Comparison of ENCODE assay signal across 13 cellular contexts in the genomic region with DNA sequence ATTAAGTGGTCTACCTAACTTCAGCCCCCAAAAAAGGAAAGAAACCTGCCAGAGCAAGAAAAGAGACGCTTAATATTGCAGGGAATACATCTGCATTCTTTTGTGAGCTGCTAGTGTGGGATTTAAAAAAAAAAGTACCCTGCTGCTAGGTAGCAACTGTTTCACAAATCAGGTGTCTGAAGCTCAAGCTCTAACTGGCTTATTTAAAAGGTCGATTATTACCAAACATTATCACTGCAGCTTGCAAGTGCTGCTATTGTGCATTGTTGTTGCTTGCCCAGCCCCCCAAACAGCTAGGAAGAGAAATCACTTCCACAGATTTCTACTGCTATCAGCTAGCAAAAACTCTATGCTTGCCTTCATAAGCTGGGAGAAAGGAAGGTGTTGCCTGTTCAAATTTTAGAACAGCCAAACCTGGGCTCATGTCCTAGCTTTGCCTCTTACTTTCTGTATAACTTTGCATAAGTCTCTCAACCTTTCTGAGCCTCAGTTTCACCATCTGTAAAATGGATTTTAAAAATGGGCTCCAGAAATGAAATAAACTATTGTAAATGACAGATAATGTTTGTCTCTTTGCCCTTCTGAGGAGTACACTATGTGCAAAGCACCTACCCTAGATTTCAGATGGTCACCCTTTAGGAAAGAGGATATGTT.
DNase-seq lines count a peak whose midpoint lies in the region; ATAC-seq and TF ChIP-seq lines count a peak whose summit lies in the region.
"Had no signal": no experiment of that assay in that cellular context is flagged by ENCODE, and none has a peak within 500 bp of the region (broad histone marks: within the 10 kb centered on the region; RNA-seq: fewer than 3 reads in every experiment).

No MANE protein-coding gene starts in this region.

- H3K27me3 ChIP-seq in heart right ventricle (no peaks in the 10 kb centered on the region), right atrium auricular region (no peaks in the 10 kb centered on the region), neural cell (ENCODE audit: insufficient read depth, low read depth, low read length) (no peaks in the 10 kb centered on the region)
- H3K27me3 ChIP-seq: BE2C, MG63 had no signal

- 21 to 22% methylated on average over 2 of the region's 2 CpGs for WGBS in heart right ventricle, 2 donors

- no peak overlapping the region for H2AFZ ChIP-seq in neural cell (ENCODE audit: low read depth, low read length)

- TF ChIP-seq CTCF in heart right ventricle (IDR thresholded peaks at IDR 0.05) (no peak), right atrium auricular region (IDR thresholded peaks at IDR 0.05) (no peak), fibroblast of villous mesenchyme (IDR thresholded peaks at IDR 0.05; ENCODE audit: insufficient read depth, low read depth, low read length) (no peak), neural cell (IDR thresholded peaks at IDR 0.05; ENCODE audit: poor library complexity, severe bottlenecking) (no peak)

- H3K9me3 ChIP-seq in heart right ventricle (no peaks in the 10 kb centered on the region), right atrium auricular region (no peaks in the 10 kb centered on the region), neural cell (ENCODE audit: low read length) (no peaks in the 10 kb centered on the region)
- H3K9me3 ChIP-seq: BE2C, MG63 had no signal

- no peaks in the 10 kb centered on the region for H3K9me2 ChIP-seq in neural cell (ENCODE audit: insufficient read depth, low read length)

- H4K20me1 ChIP-seq in neural cell (ENCODE audit: insufficient read depth): peaks cover 4% of the 10 kb centered on the region

- no peak for TF ChIP-seq RAD21 in neural cell (conservative IDR thresholded peaks at IDR 0.05)

- H3F3A ChIP-seq in neural cell (ENCODE audit: insufficient read depth, low read length, poor library complexity, severe bottlenecking): peaks cover 5% of the 10 kb centered on the region

- TF ChIP-seq EP300 in neural cell (conservative IDR thresholded peaks at IDR 0.05; ENCODE audit: poor library complexity, severe bottlenecking): no peak

- H3K4me1 ChIP-seq in heart right ventricle: peaks cover 0 to 46% (median 36%) of the 10 kb centered on the region in 9 donors
- peaks cover 0 to 29% of the 10 kb centered on the region in 2 donors for H3K4me1 ChIP-seq in right atrium auricular region

- intact Hi-C loops in heart right ventricle (cut with DNase I): loop anchor here in 1 of 10 donors (5.0 kb wide), 1 partner anchor 68 kb away; a partner anchor contains a TSS

- H3K9ac ChIP-seq in neural cell (ENCODE audit: low read length): no peak overlapping the region

- H3K27ac ChIP-seq in heart right ventricle: peak overlapping the region in 6 of 10 donors; percentile 9 to 73 (median 54)
- peak overlapping the region in 1 of 2 donors; percentile 43 for H3K27ac ChIP-seq in right atrium auricular region
- H3K27ac ChIP-seq in neural cell (ENCODE audit: low read length): no peak overlapping the region

- peaks cover 7% of the 10 kb centered on the region for H3K79me2 ChIP-seq in neural cell (replicated peaks; ENCODE audit: insufficient read depth, low read length)

- ATAC-seq in heart right ventricle (peak in 1 of 8 donors; percentile 24), GM18868 (IDR thresholded peaks at IDR 0.05; ENCODE audit: unreplicated experiment) (no peak)
- ATAC-seq: activated CD4-positive, CD25-positive, alpha-beta regulatory T cell treated with anti-CD3 and anti-CD28 coated beads, Interleukin-2, amount 50 U/mL, for 24 hours; activated naive CD4-positive, alpha-beta T cell treated with anti-CD3 and anti-CD28 coated beads, Interleukin-2, amount 50 U/mL, for 72 hours had no signal

- DNase-seq in heart right ventricle: no peak
- DNase-seq in right atrium auricular region (ENCODE audit: low spot score): no peak
- DNase-seq in fibroblast of villous mesenchyme (ENCODE audit: low read depth): no peak
- no peak for DNase-seq in NAMALWA (ENCODE audit: low spot score)
- DNase-seq in activated naive CD4-positive, alpha-beta T cell treated with Interleukin-2 at 50 U/mL for 16 hours: no peak
- DNase-seq in UCSD-AML1 (lab: John Stamatoyannopoulos, UW; ENCODE audit: unreplicated experiment): no peak
- DNase-seq: BE2C; MG63; stimulated activated CD4-positive, alpha-beta T cell treated with anti-CD3 and anti-CD28 coated beads, Interleukin-4, amount 100 ng/mL, for 4 hours had no signal

- H3K4me3 ChIP-seq in heart right ventricle: peak overlapping the region in 7 of 10 donors; percentile 4 to 46 (median 32)
- peak overlapping the region in 1 of 2 donors; percentile 30 for H3K4me3 ChIP-seq in right atrium auricular region
- peak overlapping the region; percentile 36 for H3K4me3 ChIP-seq in fibroblast of villous mesenchyme (ENCODE audit: low read depth, low read length)
- H3K4me3 ChIP-seq in neural cell (ENCODE audit: low read length): peak overlapping the region; percentile 12
- H3K4me3 ChIP-seq: MG63 had no signal

- H3K36me3 ChIP-seq in heart right ventricle (no peaks in the 10 kb centered on the region), right atrium auricular region (no peaks in the 10 kb centered on the region), neural cell (ENCODE audit: insufficient read depth, low read length) (no peaks in the 10 kb centered on the region)
- H3K36me3 ChIP-seq: BE2C, MG63 had no signal

- no peak overlapping the region for H3K4me2 ChIP-seq in neural cell (ENCODE audit: low read length)

TF ChIP-seq in neural cell, 6 proteins besides CTCF, POLR2A, EP300 and RAD21:
- TF ChIP-seq EZH2 (IDR thresholded peaks at IDR 0.05; ENCODE audit: borderline replicate concordance, insufficient read depth, low read length, poor library complexity, severe bottlenecking) (no peak), POLR2AphosphoS5 (IDR thresholded peaks at IDR 0.05) (no peak), MXI1 (conservative IDR thresholded peaks at IDR 0.05; ENCODE audit: poor library complexity, severe bottlenecking) (no peak), SMC3 (conservative IDR thresholded peaks at IDR 0.05; ENCODE audit: poor library complexity) (no peak), TAF1 (IDR thresholded peaks at IDR 0.05; ENCODE audit: low read depth) (no peak)
- TF ChIP-seq, protein P1, sequence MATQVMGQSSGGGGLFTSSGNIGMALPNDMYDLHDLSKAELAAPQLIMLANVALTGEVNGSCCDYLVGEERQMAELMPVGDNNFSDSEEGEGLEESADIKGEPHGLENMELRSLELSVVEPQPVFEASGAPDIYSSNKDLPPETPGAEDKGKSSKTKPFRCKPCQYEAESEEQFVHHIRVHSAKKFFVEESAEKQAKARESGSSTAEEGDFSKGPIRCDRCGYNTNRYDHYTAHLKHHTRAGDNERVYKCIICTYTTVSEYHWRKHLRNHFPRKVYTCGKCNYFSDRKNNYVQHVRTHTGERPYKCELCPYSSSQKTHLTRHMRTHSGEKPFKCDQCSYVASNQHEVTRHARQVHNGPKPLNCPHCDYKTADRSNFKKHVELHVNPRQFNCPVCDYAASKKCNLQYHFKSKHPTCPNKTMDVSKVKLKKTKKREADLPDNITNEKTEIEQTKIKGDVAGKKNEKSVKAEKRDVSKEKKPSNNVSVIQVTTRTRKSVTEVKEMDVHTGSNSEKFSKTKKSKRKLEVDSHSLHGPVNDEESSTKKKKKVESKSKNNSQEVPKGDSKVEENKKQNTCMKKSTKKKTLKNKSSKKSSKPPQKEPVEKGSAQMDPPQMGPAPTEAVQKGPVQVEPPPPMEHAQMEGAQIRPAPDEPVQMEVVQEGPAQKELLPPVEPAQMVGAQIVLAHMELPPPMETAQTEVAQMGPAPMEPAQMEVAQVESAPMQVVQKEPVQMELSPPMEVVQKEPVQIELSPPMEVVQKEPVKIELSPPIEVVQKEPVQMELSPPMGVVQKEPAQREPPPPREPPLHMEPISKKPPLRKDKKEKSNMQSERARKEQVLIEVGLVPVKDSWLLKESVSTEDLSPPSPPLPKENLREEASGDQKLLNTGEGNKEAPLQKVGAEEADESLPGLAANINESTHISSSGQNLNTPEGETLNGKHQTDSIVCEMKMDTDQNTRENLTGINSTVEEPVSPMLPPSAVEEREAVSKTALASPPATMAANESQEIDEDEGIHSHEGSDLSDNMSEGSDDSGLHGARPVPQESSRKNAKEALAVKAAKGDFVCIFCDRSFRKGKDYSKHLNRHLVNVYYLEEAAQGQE (IDR thresholded peaks at IDR 0.05; ENCODE audit: borderline replicate concordance): no peak
